In genomic region chr19:35714601-35715354, GRCh38 we compare ENCODE assay signal across 8 cellular contexts. TPM values are rescaled to one million over a fixed set of nuclear protein-coding genes. Genes with fewer than 3 reads are reported as not detected.
A peak's percentile ranks its signal among the peaks of the same experiment; 100 is the strongest.
DNase-seq lines count a peak whose midpoint lies in the region; ATAC-seq, FAIRE-seq and TF ChIP-seq lines count a peak whose summit lies in the region.
"Had no signal": no experiment of that assay in that cellular context is flagged by ENCODE, and none has a peak within 500 bp of the region (broad histone marks: within the 10 kb centered on the region; RNA-seq: fewer than 3 reads in every experiment).

No MANE protein-coding gene starts in this region.

- peaks cover 41 to 60% (median 49%) of the 10 kb centered on the region in 3 donors for H3K4me1 Mint-ChIP-seq in IgD-negative memory B cell

- no peak for TF ChIP-seq CTCF in colonic mucosa (IDR thresholded peaks at IDR 0.05)

- H3K27me3 ChIP-seq in colonic mucosa, result no peaks in the 10 kb centered on the region

- ATAC-seq in HG03469 (IDR thresholded peaks at IDR 0.05; ENCODE audit: unreplicated experiment), result no peak

- peak overlapping the region; percentile 90 to 97 (median 93) for H3K27ac Mint-ChIP-seq in IgD-negative memory B cell

- H3K9me3 ChIP-seq in colonic mucosa, result no peaks in the 10 kb centered on the region

- H3K4me3 Mint-ChIP-seq in IgD-negative memory B cell, result peak overlapping the region; percentile 79 to 99 (median 93)

- intact Hi-C loops in colonic mucosa (cut with DNase I), result loop anchor here (5.0 kb wide), 1 partner anchor 167 kb away; the partner anchor contains the start of gene TMEM147

- DNase-seq in colonic mucosa (no peak), HTR-8/SVneo (ENCODE audit: insufficient read length, low spot score) (no peak), frontal cortex (ENCODE audit: low spot score in 2 of 2) (no peak)
- DNase-seq: activated CD4-positive, CD25-positive, alpha-beta regulatory T cell had no signal

- no peaks in the 10 kb centered on the region for H3K36me3 ChIP-seq in colonic mucosa

- H3K27me3 Mint-ChIP-seq in IgD-negative memory B cell, result no peaks in the 10 kb centered on the region

- H3K4me3 ChIP-seq in GM08714 (ENCODE audit: low read length) (peak overlapping the region; percentile 49; the same call in 1 of the 2 replicates), colonic mucosa (no peak overlapping the region)

- H3K4me1 ChIP-seq in colonic mucosa, result peaks cover 17% of the 10 kb centered on the region

- FAIRE-seq in HTR-8/SVneo (lab: Jason Lieb, UNC) (no peak), frontal cortex (lab: Jason Lieb, UNC) (no peak)
- FAIRE-seq: endothelial cell of umbilical vein had no signal

- H3K9ac ChIP-seq in colonic mucosa (ENCODE audit: low read depth in 2 of 2, low read length in 2 of 2), result no peak overlapping the region

- peak overlapping the region; percentile 12 for H3K27ac ChIP-seq in colonic mucosa

- H3K36me3 Mint-ChIP-seq in IgD-negative memory B cell, result no peaks in the 10 kb centered on the region

- H3K9me3 Mint-ChIP-seq in IgD-negative memory B cell, result no peaks in the 10 kb centered on the region

RNA-seq across cellular contexts. Expression of gene KMT2B, which starts 3.0 kb away (rescaled TPM):
- 2.7 TPM for polyA plus RNA-seq in IgD-negative memory B cell
- total RNA-seq in colonic mucosa, result 10 to 100 TPM; 32.1 to 46.9 TPM
- total RNA-seq in frontal cortex, result 3.7 TPM

RNA-seq across cellular contexts. Expression of gene ZBTB32, which starts 10.4 kb away (rescaled TPM):
- polyA plus RNA-seq in IgD-negative memory B cell, result 31.6 TPM
- under 1 TPM in 1 of 2 donors, not detected in 1; 0.32 TPM for total RNA-seq in colonic mucosa
- not detected for total RNA-seq in frontal cortex
- total RNA-seq: endothelial cell of umbilical vein had no signal
- polyA plus RNA-seq: endothelial cell of umbilical vein had no signal

RNA-seq across cellular contexts. Expression of gene IGFLR1, which starts 27.5 kb away (rescaled TPM):
- 140 TPM for polyA plus RNA-seq in IgD-negative memory B cell
- total RNA-seq in colonic mucosa (1 to 10 TPM; 5.4 to 6.9 TPM), frontal cortex (2.9 TPM)

RNA-seq across cellular contexts. Expression of gene U2AF1L4, which starts 30.4 kb away (rescaled TPM):
- polyA plus RNA-seq in IgD-negative memory B cell, result 74.8 TPM
- total RNA-seq in colonic mucosa (10 to 100 TPM; 14.9 to 18.7 TPM), frontal cortex (9.4 TPM)

RNA-seq across cellular contexts. Expression of gene PSENEN, which starts 30.7 kb away (rescaled TPM):
- 85.0 TPM for polyA plus RNA-seq in IgD-negative memory B cell
- total RNA-seq in colonic mucosa (10 to 100 TPM; 73.8 to 87.4 TPM), frontal cortex (5.7 TPM)
